25 cellular contexts compared by ENCODE assay signal in genomic region chr22:36447634-36448033, GRCh38. TPM values are rescaled to one million over a fixed set of nuclear protein-coding genes. Genes with fewer than 3 reads are reported as not detected.
DNase-seq lines count a peak whose midpoint lies in the region; ATAC-seq and TF ChIP-seq lines count a peak whose summit lies in the region.
"Had no signal": no experiment of that assay in that cellular context is flagged by ENCODE, and none has a peak within 500 bp of the region (broad histone marks: within the 10 kb centered on the region; RNA-seq: fewer than 3 reads in every experiment).

No MANE protein-coding gene starts in this region.

- H3K4me3 ChIP-seq in NB4 (ENCODE audit: low read depth, low read length) = no peak overlapping the region
- no peak overlapping the region for H3K4me3 ChIP-seq in upper lobe of left lung
- H3K4me3 ChIP-seq: PC-9, prostate gland had no signal

- no peaks in the 10 kb centered on the region for H3K36me3 Mint-ChIP-seq in activated naive CD8-positive, alpha-beta T cell treated with anti-CD3 and anti-CD28 coated beads, Interleukin-2, amount 10 ng/mL, durations not matched to agents 7 days and 5 days
- no peaks in the 10 kb centered on the region for H3K36me3 Mint-ChIP-seq in activated naive CD8-positive, alpha-beta T cell treated with anti-CD3 and anti-CD28 coated beads for 36 hours
- H3K36me3 Mint-ChIP-seq in central memory CD8-positive, alpha-beta T cell (ENCODE audit: insufficient read depth) = peaks cover 5% of the 10 kb centered on the region
- H3K36me3 Mint-ChIP-seq: activated naive CD4-positive, alpha-beta T cell treated with anti-CD3 and anti-CD28 coated beads, Interleukin-2, amount 50 U/mL, for 72 hours; CD8-positive, alpha-beta T cell had no signal

- peak overlapping the region in 3 of 4 donors; percentile 63 to 95 (median 68) for H3K27ac ChIP-seq in upper lobe of left lung
- H3K27ac ChIP-seq: PC-9 had no signal

- H3K9me3 Mint-ChIP-seq in activated naive CD8-positive, alpha-beta T cell treated with anti-CD3 and anti-CD28 coated beads, Interleukin-2, amount 10 ng/mL, durations not matched to agents 7 days and 5 days = no peaks in the 10 kb centered on the region
- H3K9me3 Mint-ChIP-seq in activated naive CD8-positive, alpha-beta T cell treated with anti-CD3 and anti-CD28 coated beads for 36 hours = no peaks in the 10 kb centered on the region
- no peaks in the 10 kb centered on the region for H3K9me3 Mint-ChIP-seq in central memory CD8-positive, alpha-beta T cell
- H3K9me3 Mint-ChIP-seq: activated naive CD4-positive, alpha-beta T cell treated with anti-CD3 and anti-CD28 coated beads, Interleukin-2, amount 50 U/mL, for 72 hours; activated T-helper 1 cell treated with anti-CD3 and anti-CD28 coated beads, Interleukin-12 subunit alpha, Interleukin-12 subunit beta, Interleukin-2, Interleukin-4 antibody, amounts not matched to agents 30 ng/mL and 10 ng/mL and 1 ng/mL, durations not matched to agents 14 hours and 24 hours and 36 hours; CD8-positive, alpha-beta T cell had no signal

- POLR2A ChIA-PET in activated naive CD8-positive, alpha-beta T cell treated with anti-CD3 and anti-CD28 coated beads, Interleukin-2, amount 10 ng/mL, durations not matched to agents 7 days and 5 days (lab: Charles Lee) = interaction anchor here (1.1 to 1.2 kb wide), 2 partner anchors 60 to 88 kb away, joined by 4 read pairs; partner anchors contain the start of gene MYH9

- in situ Hi-C loops in GM13977 (cut with MboI; ENCODE audit: low pct_unique_long_range_greater_than_20kb, low sequenced_read_pairs, unreplicated experiment) = no loop called here

- H3K4me3 Mint-ChIP-seq in activated naive CD8-positive, alpha-beta T cell treated with anti-CD3 and anti-CD28 coated beads, Interleukin-2, amount 10 ng/mL, durations not matched to agents 7 days and 5 days = peak overlapping the region; percentile 42
- H3K4me3 Mint-ChIP-seq in activated naive CD8-positive, alpha-beta T cell treated with anti-CD3 and anti-CD28 coated beads for 36 hours = no peak overlapping the region
- no peak overlapping the region for H3K4me3 Mint-ChIP-seq in central memory CD8-positive, alpha-beta T cell
- H3K4me3 Mint-ChIP-seq: activated T-helper 1 cell treated with anti-CD3 and anti-CD28 coated beads, Interleukin-12 subunit alpha, Interleukin-12 subunit beta, Interleukin-2, Interleukin-4 antibody, amounts not matched to agents 30 ng/mL and 10 ng/mL and 1 ng/mL, durations not matched to agents 14 hours and 24 hours and 36 hours; CD8-positive, alpha-beta T cell; nephron progenitor cell had no signal

- no peaks in the 10 kb centered on the region for H3K27me3 ChIP-seq in upper lobe of left lung

- peak overlapping the region; percentile 78 for H3K27ac Mint-ChIP-seq in activated naive CD8-positive, alpha-beta T cell treated with anti-CD3 and anti-CD28 coated beads, Interleukin-2, amount 10 ng/mL, durations not matched to agents 7 days and 5 days
- H3K27ac Mint-ChIP-seq in activated naive CD8-positive, alpha-beta T cell treated with anti-CD3 and anti-CD28 coated beads for 36 hours = no peak overlapping the region
- H3K27ac Mint-ChIP-seq in central memory CD8-positive, alpha-beta T cell (ENCODE audit: low read depth) = peak overlapping the region; percentile 61
- H3K27ac Mint-ChIP-seq: activated T-helper 1 cell treated with anti-CD3 and anti-CD28 coated beads, Interleukin-12 subunit alpha, Interleukin-12 subunit beta, Interleukin-2, Interleukin-4 antibody, amounts not matched to agents 30 ng/mL and 10 ng/mL and 1 ng/mL, durations not matched to agents 14 hours and 24 hours and 36 hours; nephron progenitor cell had no signal

- no peak for TF ChIP-seq EP300 in upper lobe of left lung (IDR thresholded peaks at IDR 0.05)

- peaks cover 35 to 60% (median 48%) of the 10 kb centered on the region in 4 donors for H3K4me1 ChIP-seq in upper lobe of left lung

- no peaks in the 10 kb centered on the region for H3K9me3 ChIP-seq in upper lobe of left lung
- H3K9me3 ChIP-seq: prostate gland had no signal

- H3K27me3 Mint-ChIP-seq in activated naive CD8-positive, alpha-beta T cell treated with anti-CD3 and anti-CD28 coated beads, Interleukin-2, amount 10 ng/mL, durations not matched to agents 7 days and 5 days = no peaks in the 10 kb centered on the region
- no peaks in the 10 kb centered on the region for H3K27me3 Mint-ChIP-seq in activated naive CD8-positive, alpha-beta T cell treated with anti-CD3 and anti-CD28 coated beads for 36 hours
- H3K27me3 Mint-ChIP-seq in central memory CD8-positive, alpha-beta T cell = no peaks in the 10 kb centered on the region

- no peak for TF ChIP-seq CTCF in NB4 (IDR thresholded peaks at IDR 0.05; ENCODE audit: low read depth, low read length)
- no peak for TF ChIP-seq CTCF in upper lobe of left lung (IDR thresholded peaks at IDR 0.05)
- no peak for TF ChIP-seq CTCF in GM13977 (IDR thresholded peaks at IDR 0.05; ENCODE audit: extremely low read depth, insufficient read depth, missing control alignments)

- H3K36me3 ChIP-seq in upper lobe of left lung = no peaks in the 10 kb centered on the region
- H3K36me3 ChIP-seq: prostate gland had no signal

- peaks cover 55% of the 10 kb centered on the region for H3K4me1 Mint-ChIP-seq in activated naive CD8-positive, alpha-beta T cell treated with anti-CD3 and anti-CD28 coated beads, Interleukin-2, amount 10 ng/mL, durations not matched to agents 7 days and 5 days
- H3K4me1 Mint-ChIP-seq in activated naive CD8-positive, alpha-beta T cell treated with anti-CD3 and anti-CD28 coated beads for 36 hours = peaks cover 27% of the 10 kb centered on the region
- peaks cover 22% of the 10 kb centered on the region for H3K4me1 Mint-ChIP-seq in central memory CD8-positive, alpha-beta T cell

- DNase-seq in activated naive CD8-positive, alpha-beta T cell treated with anti-CD3 and anti-CD28 coated beads, Interleukin-2, amount 10 ng/mL, durations not matched to agents 7 days and 5 days = no peak
- no peak for DNase-seq in activated naive CD8-positive, alpha-beta T cell treated with anti-CD3 and anti-CD28 coated beads for 36 hours
- DNase-seq in NB4 (ENCODE audit: low read depth) (peak; percentile 76), upper lobe of left lung (peak in 1 of 2 donors; percentile 58), GM13977 (ENCODE audit: low spot score) (no peak), NCI-H1694 (lab: John Stamatoyannopoulos, UW) (no peak)
- DNase-seq in central memory CD8-positive, alpha-beta T cell (ENCODE audit: low spot score in 2 of 2) = no peak
- DNase-seq: ACHN; CD8-positive, alpha-beta T cell; cerebellar nuclear complex; DMS79; effector CD8-positive, alpha-beta T cell; HCEC 1CT; left colon; NCI-H1436; NCI-H748 treated with DMSO at 0.1 percent for 48 hours; nephron progenitor cell; SHP77 treated with DMSO at 0.1 percent for 48 hours; stimulated activated CD4-positive, alpha-beta T cell treated with anti-CD3 and anti-CD28 coated beads, Interleukin-2, amount 100 ng/mL, for 24 hours; stimulated activated naive CD4-positive, alpha-beta T cell treated with Interleukin-2 at 50 U/mL for 16 hours had no signal

- ATAC-seq in activated naive CD8-positive, alpha-beta T cell treated with anti-CD3 and anti-CD28 coated beads, Interleukin-2, amount 10 ng/mL, durations not matched to agents 7 days and 5 days (ENCODE audit: low read depth) = no peak
- ATAC-seq in central memory CD8-positive, alpha-beta T cell (replicated peaks; ENCODE audit: extremely low read depth, poor library complexity, severe bottlenecking) = no peak
- ATAC-seq in upper lobe of left lung (ENCODE audit: low FRiP score in 2 of 2) (no peak), HG02763 (IDR thresholded peaks at IDR 0.05; ENCODE audit: unreplicated experiment) (no peak)
- ATAC-seq: activated naive CD4-positive, alpha-beta T cell treated with anti-CD3 and anti-CD28 coated beads, Interleukin-2, amount 50 U/mL, for 72 hours; CD8-positive, alpha-beta T cell; left colon had no signal

- TF ChIP-seq POLR2A in NB4 (IDR thresholded peaks at IDR 0.05; ENCODE audit: extremely low read depth, insufficient read length) = no peak
- no peak for TF ChIP-seq POLR2A in upper lobe of left lung (IDR thresholded peaks at IDR 0.05)

- 93 to 95% methylated on average over 2 of the region's 2 CpGs for WGBS in upper lobe of left lung, 2 donors

RNA-seq across cellular contexts. Expression of gene TXN2, which starts 33.8 kb away (rescaled TPM):
- 10 to 100 TPM; 64.5 to 64.6 TPM for total RNA-seq in activated naive CD8-positive, alpha-beta T cell treated with anti-CD3 and anti-CD28 coated beads, Interleukin-2, amount 10 ng/mL, durations not matched to agents 7 days and 5 days
- total RNA-seq in activated naive CD8-positive, alpha-beta T cell treated with anti-CD3 and anti-CD28 coated beads for 36 hours = 100 to 1,000 TPM; 112 to 113 TPM
- total RNA-seq in upper lobe of left lung = 10 to 100 TPM; 30.4 to 69.5 (median 53.6) TPM

RNA-seq across cellular contexts. Expression of gene FOXRED2, which starts 59.2 kb away (rescaled TPM):
- total RNA-seq in activated naive CD8-positive, alpha-beta T cell treated with anti-CD3 and anti-CD28 coated beads, Interleukin-2, amount 10 ng/mL, durations not matched to agents 7 days and 5 days = 10 to 100 TPM; 10.9 to 12.0 TPM
- total RNA-seq in activated naive CD8-positive, alpha-beta T cell treated with anti-CD3 and anti-CD28 coated beads for 36 hours = 10 to 100 TPM; 26.0 to 28.4 TPM
- total RNA-seq in upper lobe of left lung = 10 to 100 TPM in 4 of 6 donors, 1 to 10 TPM in 2; 6.0 to 27.2 (median 12.9) TPM

RNA-seq across cellular contexts. Expression of gene MYH9, which starts 59.9 kb away (rescaled TPM):
- total RNA-seq in activated naive CD8-positive, alpha-beta T cell treated with anti-CD3 and anti-CD28 coated beads, Interleukin-2, amount 10 ng/mL, durations not matched to agents 7 days and 5 days = 100 to 1,000 TPM; 803 to 821 TPM
- total RNA-seq in activated naive CD8-positive, alpha-beta T cell treated with anti-CD3 and anti-CD28 coated beads for 36 hours = 100 to 1,000 TPM; 551 to 554 TPM
- 100 to 1,000 TPM; 486 to 925 (median 599) TPM for total RNA-seq in upper lobe of left lung
